ENCODE assay signal across 14 cellular contexts in the genomic region with DNA sequence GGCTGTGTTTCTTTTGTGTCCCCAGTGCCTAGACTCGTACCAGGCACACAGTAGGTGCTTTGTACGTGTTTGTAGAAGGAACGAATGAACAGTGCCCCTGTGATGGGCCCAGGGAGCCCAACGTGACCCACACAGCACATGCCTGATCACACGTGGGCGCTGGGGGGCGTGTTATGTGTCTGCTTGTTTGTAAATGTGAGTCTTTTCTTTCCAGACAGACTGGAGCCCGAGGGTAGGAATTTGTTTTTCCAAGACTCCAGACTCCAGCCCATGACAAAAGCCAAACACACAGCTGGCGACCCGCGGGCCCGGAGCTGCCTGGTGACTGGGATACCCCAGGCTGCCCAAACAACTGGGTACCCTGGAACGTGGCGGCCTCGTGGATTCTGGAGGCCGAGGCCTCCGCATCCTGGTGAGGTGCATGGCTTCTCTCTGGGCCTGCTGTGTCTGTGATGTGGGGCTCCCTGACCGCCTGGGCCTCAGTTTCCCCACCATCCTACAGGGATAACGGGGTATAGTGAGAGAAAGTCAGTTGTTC. TPM values are rescaled to one million over a fixed set of nuclear protein-coding genes. Genes with fewer than 3 reads are reported as not detected.
"Had no signal": no experiment of that assay in that cellular context is flagged by ENCODE, and none has a peak within 500 bp of the region (broad histone marks: within the 10 kb centered on the region; RNA-seq: fewer than 3 reads in every experiment).

No MANE protein-coding gene starts in this region.

- H3K27ac ChIP-seq: ascending aorta, dorsolateral prefrontal cortex, lower lobe of right lung, testis, upper lobe of left lung, VCaP had no signal

- H3K4me3 ChIP-seq: ascending aorta, dorsolateral prefrontal cortex, lower lobe of right lung, testis, upper lobe of left lung had no signal

- ATAC-seq: left colon; lower lobe of right lung; sciatic nerve; stimulated activated naive CD8-positive, alpha-beta T cell treated with anti-CD3 and anti-CD28 coated beads, Interleukin-15, amount 100 ng/mL, for 72 hours had no signal

- H3K27me3 ChIP-seq: testis had no signal

- H3K36me3 ChIP-seq: ascending aorta, lower lobe of right lung, upper lobe of left lung had no signal

- DNase-seq: activated CD4-positive, alpha-beta T cell treated with anti-CD3 and anti-CD28 coated beads, Interleukin-2, amount 50 U/mL, for 48 hours; activated naive CD4-positive, alpha-beta T cell treated with anti-CD3 and anti-CD28 coated beads for 36 hours; activated T-cell treated with anti-CD3 and anti-CD28 coated beads, Interleukin-2, amount 50 U/mL, for 1 hour; dorsolateral prefrontal cortex; endodermal cell; left colon; lower lobe of right lung; nephron progenitor cell; stimulated activated naive CD8-positive, alpha-beta T cell treated with anti-CD3 and anti-CD28 coated beads, Interleukin-15, amount 100 ng/mL, for 72 hours; testis had no signal

- H3K9me3 ChIP-seq: lower lobe of right lung, testis had no signal

- H3K4me1 ChIP-seq: ascending aorta, lower lobe of right lung, testis had no signal

RNA-seq across cellular contexts. Expression of a gene that starts 14.9 kb away (rescaled TPM):
- total RNA-seq: activated naive CD4-positive, alpha-beta T cell treated with anti-CD3 and anti-CD28 coated beads for 36 hours had no signal
